33 cellular contexts compared by ENCODE assay signal in the genomic region with DNA sequence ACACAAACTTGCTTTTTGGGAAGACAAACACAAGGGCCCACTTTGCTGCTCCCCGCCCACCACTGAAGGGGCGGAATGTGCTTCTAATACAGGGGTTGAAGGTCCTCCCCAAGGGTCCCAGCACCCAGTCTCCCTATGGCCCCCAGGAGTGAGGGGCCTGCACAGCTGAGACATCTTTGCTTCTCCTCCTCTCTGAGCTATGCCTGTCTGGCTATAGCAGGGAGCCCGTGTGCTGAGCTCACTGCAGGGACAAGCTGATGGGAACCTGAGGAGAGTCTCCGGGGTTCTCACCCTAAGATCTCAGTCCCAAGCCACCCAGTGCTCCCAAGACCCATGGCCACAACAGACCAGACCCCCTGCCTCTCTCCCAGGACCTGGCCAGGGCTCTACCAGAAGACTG.
"Had no signal": no experiment of that assay in that cellular context is flagged by ENCODE, and none has a peak within 500 bp of the region (broad histone marks: within the 10 kb centered on the region; RNA-seq: fewer than 3 reads in every experiment).

No MANE protein-coding gene starts in this region.

- H3K4me3 ChIP-seq: adrenal gland, breast epithelium, coronary artery, gastrocnemius medialis had no signal

- H3K27ac Mint-ChIP-seq: activated B cell treated with CpG ODN at 0.5 μM for 24 hours; activated CD4-positive, alpha-beta memory T cell treated with anti-CD3 and anti-CD28 coated beads for 36 hours; activated CD4-positive, alpha-beta T cell treated with anti-CD3 and anti-CD28 coated beads, Interleukin-2, amount 10 ng/mL, durations not matched to agents 24 days and 14 days; activated CD8-positive, alpha-beta memory T cell treated with anti-CD3 and anti-CD28 coated beads, Interleukin-2, amount 10 ng/mL, durations not matched to agents 7 days and 5 days; activated CD8-positive, alpha-beta T cell treated with anti-CD3 and anti-CD28 coated beads, Interleukin-2, amount 10 ng/mL, durations not matched to agents 7 days and 5 days; activated naive CD4-positive, alpha-beta T cell treated with anti-CD3 and anti-CD28 coated beads for 36 hours; activated naive CD4-positive, alpha-beta T cell treated with anti-CD3 and anti-CD28 coated beads, Interleukin-2, amount 50 U/mL, for 24 hours; activated naive CD8-positive, alpha-beta T cell treated with anti-CD3 and anti-CD28 coated beads for 36 hours; activated naive CD8-positive, alpha-beta T cell treated with anti-CD3 and anti-CD28 coated beads, Interleukin-2, amount 50 U/mL, for 24 hours; activated T-helper 1 cell treated with anti-CD3 and anti-CD28 coated beads, Interleukin-12 subunit alpha, Interleukin-12 subunit beta, Interleukin-2, Interleukin-4 antibody, amounts not matched to agents 30 ng/mL and 10 ng/mL and 1 ng/mL, durations not matched to agents 14 hours and 24 hours and 36 hours; activated T-helper 2 cell treated with anti-CD3 and anti-CD28 coated beads, Interferon-gamma antibody, Interleukin-2, Interleukin-4, amounts not matched to agents 10 μg/mL and 5 μg/mL and 100 μg/mL, durations not matched to agents 14 hours and 24 hours and 36 hours; brain; dendritic cell treated with granulocyte-macrophage colony-stimulating factor and Interleukin-4, amounts not matched to agents 40 ng/mL and 50 ng/mL, for 4 days; endodermal cell; T-helper 17 cell; T-helper 2 cell treated with Interferon-gamma antibody and Interleukin-4, amounts not matched to agents 5 μg/mL and 100 μg/mL, for 36 hours had no signal

- DNase-seq: activated B cell treated with CpG ODN at 0.5 μM for 24 hours; activated CD4-positive, alpha-beta memory T cell treated with anti-CD3 and anti-CD28 coated beads for 36 hours; activated CD4-positive, alpha-beta T cell treated with anti-CD3 and anti-CD28 coated beads, Interleukin-2, amount 10 ng/mL, durations not matched to agents 24 days and 14 days; activated CD8-positive, alpha-beta memory T cell treated with anti-CD3 and anti-CD28 coated beads, Interleukin-2, amount 10 ng/mL, durations not matched to agents 7 days and 5 days; activated CD8-positive, alpha-beta memory T cell treated with anti-CD3 and anti-CD28 coated beads, Interleukin-2, amount 50 U/mL, for 4 hours; activated CD8-positive, alpha-beta T cell treated with anti-CD3 and anti-CD28 coated beads, Interleukin-2, amount 10 ng/mL, durations not matched to agents 7 days and 5 days; activated effector memory CD4-positive, alpha-beta T cell treated with anti-CD3 and anti-CD28 coated beads, Interleukin-2, amount 50 U/mL, for 16 hours; activated naive CD4-positive, alpha-beta T cell treated with anti-CD3 and anti-CD28 coated beads for 36 hours; activated naive CD8-positive, alpha-beta T cell treated with anti-CD3 and anti-CD28 coated beads for 36 hours; activated naive CD8-positive, alpha-beta T cell treated with anti-CD3 and anti-CD28 coated beads, Interleukin-2, amount 50 U/mL, for 24 hours; activated T-cell treated with anti-CD3 and anti-CD28 coated beads, Interleukin-2, amount 50 U/mL, for 1 hour; activated T-cell treated with anti-CD3 and anti-CD28 coated beads, Interleukin-2, amount 50 U/mL, for 48 hours; adrenal gland; aorta; effector memory CD4-positive, alpha-beta T cell; endodermal cell; foreskin keratinocyte; gastrocnemius medialis; T-helper 1 cell; T-helper 17 cell; T1000; WERI-Rb-1 had no signal

- H3K4me3 Mint-ChIP-seq: activated B cell treated with CpG ODN at 0.5 μM for 24 hours; activated CD4-positive, alpha-beta memory T cell treated with anti-CD3 and anti-CD28 coated beads for 36 hours; activated CD4-positive, alpha-beta T cell treated with anti-CD3 and anti-CD28 coated beads, Interleukin-2, amount 10 ng/mL, durations not matched to agents 24 days and 14 days; activated CD8-positive, alpha-beta memory T cell treated with anti-CD3 and anti-CD28 coated beads, Interleukin-2, amount 10 ng/mL, durations not matched to agents 7 days and 5 days; activated CD8-positive, alpha-beta T cell treated with anti-CD3 and anti-CD28 coated beads, Interleukin-2, amount 10 ng/mL, durations not matched to agents 7 days and 5 days; activated naive CD4-positive, alpha-beta T cell treated with anti-CD3 and anti-CD28 coated beads for 36 hours; activated naive CD4-positive, alpha-beta T cell treated with anti-CD3 and anti-CD28 coated beads, Interleukin-2, amount 50 U/mL, for 24 hours; activated naive CD8-positive, alpha-beta T cell treated with anti-CD3 and anti-CD28 coated beads for 36 hours; activated naive CD8-positive, alpha-beta T cell treated with anti-CD3 and anti-CD28 coated beads, Interleukin-2, amount 50 U/mL, for 24 hours; activated T-helper 1 cell treated with anti-CD3 and anti-CD28 coated beads, Interleukin-12 subunit alpha, Interleukin-12 subunit beta, Interleukin-2, Interleukin-4 antibody, amounts not matched to agents 30 ng/mL and 10 ng/mL and 1 ng/mL, durations not matched to agents 14 hours and 24 hours and 36 hours; brain; central memory CD8-positive, alpha-beta T cell; dendritic cell treated with granulocyte-macrophage colony-stimulating factor and Interleukin-4, amounts not matched to agents 40 ng/mL and 50 ng/mL, for 4 days; endodermal cell; T-helper 17 cell; T-helper 2 cell treated with Interferon-gamma antibody and Interleukin-4, amounts not matched to agents 5 μg/mL and 100 μg/mL, for 36 hours had no signal

- H3K4me1 ChIP-seq: adrenal gland, breast epithelium, foreskin keratinocyte, gastrocnemius medialis had no signal

- H3K36me3 ChIP-seq: adrenal gland, breast epithelium, gastrocnemius medialis, WERI-Rb-1 had no signal

- H3K27ac ChIP-seq: adrenal gland, breast epithelium, dorsolateral prefrontal cortex, foreskin keratinocyte, gastrocnemius medialis, WERI-Rb-1 had no signal

- H3K9me3 ChIP-seq: adrenal gland, breast epithelium, gastrocnemius medialis had no signal

- H3K36me3 Mint-ChIP-seq: activated CD4-positive, alpha-beta memory T cell treated with anti-CD3 and anti-CD28 coated beads for 36 hours; activated CD8-positive, alpha-beta memory T cell treated with anti-CD3 and anti-CD28 coated beads, Interleukin-2, amount 10 ng/mL, durations not matched to agents 7 days and 5 days; activated naive CD4-positive, alpha-beta T cell treated with anti-CD3 and anti-CD28 coated beads, Interleukin-2, amount 50 U/mL, for 24 hours; activated naive CD8-positive, alpha-beta T cell treated with anti-CD3 and anti-CD28 coated beads for 36 hours; brain had no signal

- H3K4me1 Mint-ChIP-seq: activated B cell treated with CpG ODN at 0.5 μM for 24 hours; activated CD4-positive, alpha-beta T cell treated with anti-CD3 and anti-CD28 coated beads, Interleukin-2, amount 10 ng/mL, durations not matched to agents 24 days and 14 days; activated CD8-positive, alpha-beta memory T cell treated with anti-CD3 and anti-CD28 coated beads, Interleukin-2, amount 10 ng/mL, durations not matched to agents 7 days and 5 days; activated naive CD4-positive, alpha-beta T cell treated with anti-CD3 and anti-CD28 coated beads, Interleukin-2, amount 50 U/mL, for 24 hours; activated naive CD8-positive, alpha-beta T cell treated with anti-CD3 and anti-CD28 coated beads for 36 hours; activated naive CD8-positive, alpha-beta T cell treated with anti-CD3 and anti-CD28 coated beads, Interleukin-2, amount 50 U/mL, for 24 hours; brain; central memory CD8-positive, alpha-beta T cell; endodermal cell had no signal

- H3K9me3 Mint-ChIP-seq: activated B cell treated with CpG ODN at 0.5 μM for 24 hours; activated CD4-positive, alpha-beta memory T cell treated with anti-CD3 and anti-CD28 coated beads for 36 hours; activated CD4-positive, alpha-beta T cell treated with anti-CD3 and anti-CD28 coated beads, Interleukin-2, amount 10 ng/mL, durations not matched to agents 24 days and 14 days; activated naive CD4-positive, alpha-beta T cell treated with anti-CD3 and anti-CD28 coated beads for 36 hours; activated naive CD4-positive, alpha-beta T cell treated with anti-CD3 and anti-CD28 coated beads, Interleukin-2, amount 50 U/mL, for 24 hours; activated naive CD8-positive, alpha-beta T cell treated with anti-CD3 and anti-CD28 coated beads for 36 hours; activated naive CD8-positive, alpha-beta T cell treated with anti-CD3 and anti-CD28 coated beads, Interleukin-2, amount 50 U/mL, for 24 hours; activated T-helper 1 cell treated with anti-CD3 and anti-CD28 coated beads, Interleukin-12 subunit alpha, Interleukin-12 subunit beta, Interleukin-2, Interleukin-4 antibody, amounts not matched to agents 30 ng/mL and 10 ng/mL and 1 ng/mL, durations not matched to agents 14 hours and 24 hours and 36 hours; activated T-helper 2 cell treated with anti-CD3 and anti-CD28 coated beads, Interferon-gamma antibody, Interleukin-2, Interleukin-4, amounts not matched to agents 10 μg/mL and 5 μg/mL and 100 μg/mL, durations not matched to agents 14 hours and 24 hours and 36 hours; central memory CD8-positive, alpha-beta T cell; dendritic cell treated with granulocyte-macrophage colony-stimulating factor and Interleukin-4, amounts not matched to agents 40 ng/mL and 50 ng/mL, for 4 days; T-helper 2 cell treated with Interferon-gamma antibody and Interleukin-4, amounts not matched to agents 5 μg/mL and 100 μg/mL, for 36 hours had no signal

- ATAC-seq: activated CD4-positive, CD25-positive, alpha-beta regulatory T cell treated with anti-CD3 and anti-CD28 coated beads, Interleukin-2, amount 50 U/mL, for 24 hours; activated CD8-positive, alpha-beta memory T cell treated with anti-CD3 and anti-CD28 coated beads, Interleukin-2, amount 10 ng/mL, durations not matched to agents 7 days and 5 days; activated CD8-positive, alpha-beta T cell treated with anti-CD3 and anti-CD28 coated beads, Interleukin-2, amount 10 ng/mL, durations not matched to agents 7 days and 5 days; activated naive CD8-positive, alpha-beta T cell treated with anti-CD3 and anti-CD28 coated beads, Interleukin-2, amount 50 U/mL, for 24 hours; foreskin keratinocyte; gastrocnemius medialis; T-helper 17 cell had no signal
